ENCODE assay signal across 1 cellular context in genomic region chr5:56760723-56761122, GRCh38.
TF ChIP-seq lines count a peak whose summit lies in the region.

No MANE protein-coding gene starts in this region.

TF ChIP-seq in endothelial cell of umbilical vein, 7 proteins besides CTCF, POLR2A, EP300 and RAD21:
- TF ChIP-seq EZH2 (IDR thresholded peaks at IDR 0.05; ENCODE audit: borderline replicate concordance, low read depth, low read length, severe bottlenecking) (no peak), MAX (IDR thresholded peaks at IDR 0.05; ENCODE audit: insufficient read depth, insufficient read length) (no peak)
